Comparison of ENCODE assay signal across 8 cellular contexts in the genomic region with DNA sequence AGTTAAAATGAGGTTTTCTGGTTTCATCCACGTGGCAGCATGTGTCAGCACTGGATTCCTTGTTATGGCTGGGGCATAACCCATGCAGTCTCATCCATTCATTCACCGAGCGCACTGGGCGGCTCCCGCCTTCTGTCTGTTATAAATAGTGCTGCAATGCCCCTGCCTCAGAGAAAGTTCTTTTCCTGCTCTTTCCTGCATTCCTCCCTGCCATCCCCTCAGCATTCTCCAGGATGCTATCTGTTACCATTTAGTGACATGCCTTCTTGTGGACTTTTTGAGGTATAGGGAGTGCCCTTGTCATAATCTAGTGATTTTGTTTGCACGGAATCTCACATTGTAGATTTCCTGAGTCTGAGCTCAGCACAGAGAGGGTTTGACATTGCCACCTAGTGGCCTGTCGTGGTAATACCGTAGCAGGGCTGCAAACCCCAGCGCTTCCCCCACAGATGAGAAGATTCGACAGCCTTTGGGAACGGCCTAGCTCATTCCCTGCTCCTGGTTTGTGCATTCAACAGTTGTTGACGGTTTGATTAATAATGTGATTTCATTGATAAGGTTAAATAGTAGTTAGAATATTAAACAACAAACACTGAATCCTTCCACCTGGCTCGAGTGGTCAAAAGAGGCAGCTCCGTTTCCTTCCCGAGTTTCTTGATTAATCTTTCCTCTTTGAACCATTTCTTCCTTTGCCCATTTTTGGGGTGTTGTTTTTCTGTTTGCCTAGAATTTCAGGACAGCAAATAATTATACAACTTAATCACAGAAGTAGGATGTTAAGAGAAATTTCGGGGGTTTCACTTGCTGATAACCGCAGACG. TPM values are rescaled to one million over a fixed set of nuclear protein-coding genes. Genes with fewer than 3 reads are reported as not detected.
DNase-seq lines count a peak whose midpoint lies in the region; ATAC-seq and TF ChIP-seq lines count a peak whose summit lies in the region.
"Had no signal": no experiment of that assay in that cellular context is flagged by ENCODE, and none has a peak within 500 bp of the region (broad histone marks: within the 10 kb centered on the region; RNA-seq: fewer than 3 reads in every experiment).

No MANE protein-coding gene starts in this region.

- H3K4me3 Mint-ChIP-seq in activated T-cell treated with anti-CD3 and anti-CD28 coated beads, Interleukin-2, amount 50 U/mL, for 4 hours, result peak overlapping the region; percentile 61

- H3K4me1 Mint-ChIP-seq in activated T-cell treated with anti-CD3 and anti-CD28 coated beads, Interleukin-2, amount 50 U/mL, for 4 hours (ENCODE audit: low read depth), result peaks cover 9% of the 10 kb centered on the region

- H3K14ac ChIP-seq in neuronal stem cell (ENCODE audit: low read length), result no peak overlapping the region

- no peaks in the 10 kb centered on the region for H3K9me3 Mint-ChIP-seq in activated T-cell treated with anti-CD3 and anti-CD28 coated beads, Interleukin-2, amount 50 U/mL, for 4 hours

- no peak overlapping the region for H3K4me2 ChIP-seq in neuronal stem cell (ENCODE audit: insufficient read depth, low read length, poor library complexity, severe bottlenecking)

- in situ Hi-C loops in Panc1 (cut with HindIII; ENCODE audit: low pct_unique_long_range_greater_than_20kb, low sequenced_read_pairs), result no loop called here

- no peak overlapping the region for H2BK12ac ChIP-seq in neuronal stem cell (ENCODE audit: low read length)

- no peak overlapping the region for H3K9ac ChIP-seq in neuronal stem cell (ENCODE audit: low read depth, low read length, poor library complexity)

- peaks cover 65% of the 10 kb centered on the region for H3K27me3 Mint-ChIP-seq in activated T-cell treated with anti-CD3 and anti-CD28 coated beads, Interleukin-2, amount 50 U/mL, for 4 hours (ENCODE audit: low read depth)

- CTCF ChIA-PET in Panc1 (lab: Charles Lee), result interaction anchor here (0.5 to 2.2 kb wide), 7 partner anchors 10 to 773 kb away, joined by 3 to 10 read pairs (median 5); no protein-coding TSS in a partner anchor

- no CpG with 5 or more reads among the region's 18 CpGs for WGBS in neuronal stem cell (ENCODE audit: extremely low coverage in 2 of 2, insufficient read length in 2 of 2, insufficient replicate concordance in 1 of 2), 2 donors

- ATAC-seq in Panc1, result peak; percentile 90
- peak; percentile 82 to 87 for ATAC-seq in activated T-cell treated with anti-CD3 and anti-CD28 coated beads, Interleukin-2, amount 50 U/mL, for 4 hours

- no peak overlapping the region for H3K4ac ChIP-seq in neuronal stem cell (ENCODE audit: low read length)

- no peaks in the 10 kb centered on the region for H3K36me3 Mint-ChIP-seq in activated T-cell treated with anti-CD3 and anti-CD28 coated beads, Interleukin-2, amount 50 U/mL, for 4 hours (ENCODE audit: insufficient read depth)

- H2BK120ac ChIP-seq in neuronal stem cell (ENCODE audit: low read depth, low read length), result no peak overlapping the region

- no peak overlapping the region for H3K23ac ChIP-seq in neuronal stem cell (ENCODE audit: low read depth, low read length, poor library complexity)

- TF ChIP-seq CTCF in GM12874 (IDR thresholded peaks at IDR 0.05; ENCODE audit: insufficient read depth, low read depth, low read length) (peak; percentile 89), Panc1 (IDR thresholded peaks at IDR 0.05) (peak; percentile 88), fibroblast of mammary gland (conservative IDR thresholded peaks at IDR 0.05; ENCODE audit: control insufficient read depth, insufficient read depth, low read depth, low read length) (peak; percentile 95)

- no peak overlapping the region for H3K4me3 ChIP-seq in Panc1 (ENCODE audit: low read depth in 2 of 2, low read length in 2 of 2)
- H3K4me3 ChIP-seq in fibroblast of mammary gland (ENCODE audit: control insufficient read depth, low read depth, low read length), result no peak overlapping the region
- no peak overlapping the region for H3K4me3 ChIP-seq in neuronal stem cell (ENCODE audit: low read length in 2 of 2)

- H4K91ac ChIP-seq in neuronal stem cell (ENCODE audit: low read depth, low read length, poor library complexity), result no peak overlapping the region

- H3K18ac ChIP-seq in neuronal stem cell (ENCODE audit: low read length), result no peak overlapping the region

- no peaks in the 10 kb centered on the region for H3K79me1 ChIP-seq in neuronal stem cell (ENCODE audit: low read depth, low read length)

- H3K4me1 ChIP-seq in Panc1 (ENCODE audit: control insufficient read depth, insufficient read depth, low read length), result no peaks in the 10 kb centered on the region
- peaks cover 3% of the 10 kb centered on the region in 2 donors for H3K4me1 ChIP-seq in neuronal stem cell (ENCODE audit: control insufficient read depth in 2 of 2, insufficient read depth in 1 of 2, low read depth in 1 of 2, low read length in 2 of 2)

- H2BK15ac ChIP-seq in neuronal stem cell (ENCODE audit: low read length), result no peak overlapping the region

- no peak overlapping the region for H2AK5ac ChIP-seq in neuronal stem cell (ENCODE audit: low read depth, low read length)

- H3K27ac ChIP-seq in Panc1 (ENCODE audit: low read length) (no peak overlapping the region), neuronal stem cell (replicated peaks; ENCODE audit: low read length) (no peak overlapping the region)

- DNase-seq in KG1 (lab: John Stamatoyannopoulos, UW), result peak; percentile 73
- peak; percentile 57 for DNase-seq in Panc1 (ENCODE audit: low read depth, low spot score)
- DNase-seq in activated T-cell treated with anti-CD3 and anti-CD28 coated beads, Interleukin-2, amount 50 U/mL, for 4 hours, result peak; percentile 76
- DNase-seq in fibroblast of mammary gland (ENCODE audit: low read depth), result peak; percentile 78
- peak; percentile 66 for DNase-seq in neuronal stem cell (ENCODE audit: low spot score)
- peak; percentile 64 for DNase-seq in stromal cell of bone marrow (ENCODE audit: low read depth)

- H3K27me3 ChIP-seq in Panc1 (ENCODE audit: control insufficient read depth, insufficient read depth, low read length), result no peaks in the 10 kb centered on the region
- H3K27me3 ChIP-seq in neuronal stem cell (ENCODE audit: control insufficient read depth in 3 of 3, insufficient read depth in 3 of 3, low read depth in 1 of 3, low read length in 3 of 3), result peaks cover 0 to 19% (median 0%) of the 10 kb centered on the region in 3 experiments

- no peak overlapping the region for H2BK5ac ChIP-seq in neuronal stem cell (ENCODE audit: low read length)

- POLR2A ChIA-PET in Panc1 (lab: Charles Lee), result interaction anchor here (0.6 kb wide), 1 partner anchor 485 kb away, joined by 4 read pairs; no protein-coding TSS in a partner anchor

- H3K36me3 ChIP-seq in Panc1 (ENCODE audit: control insufficient read depth, insufficient read depth, low read length) (no peaks in the 10 kb centered on the region), neuronal stem cell (replicated peaks in 1 of 2; ENCODE audit: control insufficient read depth in 2 of 2, insufficient read depth in 2 of 2, low read length in 2 of 2) (no peaks in the 10 kb centered on the region)

- H2AFZ ChIP-seq in neuronal stem cell (ENCODE audit: low read length), result peak overlapping the region; percentile 57

- BruUV-seq in Panc1 (replicated peaks; lab: Mats Ljungman, UMichigan), result no TSS peak

- H3K9me3 ChIP-seq in Panc1 (ENCODE audit: control insufficient read depth, insufficient read depth, low read depth, low read length), result no peaks in the 10 kb centered on the region
- H3K9me3 ChIP-seq in neuronal stem cell (replicated peaks in 1 of 2; ENCODE audit: control insufficient read depth in 2 of 2, insufficient read depth in 1 of 2, low read depth in 1 of 2, low read length in 2 of 2), result peaks cover 0 to 2% of the 10 kb centered on the region in 2 donors

- intact Hi-C loops in Panc1 (cut with micrococcal nuclease; ENCODE audit: unreplicated experiment), result no loop called here

- H4K8ac ChIP-seq in neuronal stem cell (ENCODE audit: low read depth, low read length), result no peak overlapping the region

RNA-seq across cellular contexts. Expression of a gene that starts 46.3 kb away (rescaled TPM):
- 0.18 TPM for total RNA-seq in Panc1 (2021; ENCODE audit: unreplicated experiment)
- polyA plus RNA-seq in Panc1 (2012; ENCODE audit: insufficient read length), result not detected
- total RNA-seq in activated T-cell treated with anti-CD3 and anti-CD28 coated beads, Interleukin-2, amount 50 U/mL, for 4 hours, result not detected
- not detected for polyA plus RNA-seq in neuronal stem cell (2013, experiment 1 of 2)
- polyA plus RNA-seq in neuronal stem cell (2013, experiment 2 of 2), result not detected
- total RNA-seq: urinary bladder had no signal
- polyA plus RNA-seq: urinary bladder had no signal
